In the genomic region with DNA sequence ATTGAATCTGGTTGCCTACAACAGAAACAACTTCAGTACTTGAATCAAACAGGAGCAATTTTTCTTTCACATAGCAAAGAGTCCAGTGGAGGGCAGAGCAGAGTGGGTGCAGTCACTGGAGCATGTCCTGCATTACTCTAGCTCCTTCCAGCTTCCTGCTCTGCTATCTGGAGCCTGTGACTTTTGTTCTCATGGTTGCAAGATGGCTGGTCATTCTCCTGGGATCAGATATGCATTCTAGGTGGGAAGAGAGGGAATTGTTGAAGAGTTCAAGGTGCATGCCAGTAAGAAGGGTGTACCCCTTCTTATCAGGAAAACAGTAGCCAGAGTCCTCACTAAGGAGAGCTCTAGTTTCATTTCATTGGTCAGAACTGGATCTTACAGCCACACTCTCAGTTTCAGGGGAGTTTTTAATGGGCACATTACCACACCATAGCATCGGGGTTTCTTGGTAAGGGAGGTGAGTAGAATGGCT, we compare ENCODE assay signal across 15 cellular contexts. TPM values are rescaled to one million over a fixed set of nuclear protein-coding genes. Genes with fewer than 3 reads are reported as not detected.
DNase-seq lines count a peak whose midpoint lies in the region; ATAC-seq and FAIRE-seq lines count a peak whose summit lies in the region.
"Had no signal": no experiment of that assay in that cellular context is flagged by ENCODE, and none has a peak within 500 bp of the region (broad histone marks: within the 10 kb centered on the region; RNA-seq: fewer than 3 reads in every experiment).

No MANE protein-coding gene starts in this region.

- no peak overlapping the region for H3K27ac Mint-ChIP-seq in activated T-cell treated with anti-CD3 and anti-CD28 coated beads, Interleukin-2, amount 50 U/mL, for 72 hours
- no peak overlapping the region for H3K27ac Mint-ChIP-seq in stimulated activated naive B cell treated with anti-CD40 and anti-IgM and Interleukin-4, amounts not matched to agents 10 μg/mL and 1 μg/mL and 100 μg/mL, for 72 hours
- H3K27ac Mint-ChIP-seq: activated B cell treated with CpG ODN at 0.5 μM for 24 hours had no signal

- ATAC-seq in activated T-cell treated with anti-CD3 and anti-CD28 coated beads, Interleukin-2, amount 50 U/mL, for 72 hours (replicated peaks in 1 of 2) = peak; percentile 62 to 74
- ATAC-seq in HG02678 (IDR thresholded peaks at IDR 0.05; ENCODE audit: unreplicated experiment) (peak; percentile 76), HG03521 (IDR thresholded peaks at IDR 0.05; ENCODE audit: unreplicated experiment) (no peak), GM19397 (IDR thresholded peaks at IDR 0.05; ENCODE audit: unreplicated experiment) (no peak)
- peak; percentile 50 to 63 for ATAC-seq in stimulated activated naive B cell treated with anti-CD40 and anti-IgM and Interleukin-4, amounts not matched to agents 10 μg/mL and 1 μg/mL and 100 μg/mL, for 72 hours (replicated peaks)
- ATAC-seq: pancreas had no signal

- H3K9me3 Mint-ChIP-seq in activated T-cell treated with anti-CD3 and anti-CD28 coated beads, Interleukin-2, amount 50 U/mL, for 72 hours = no peaks in the 10 kb centered on the region
- H3K9me3 Mint-ChIP-seq in stimulated activated naive B cell treated with anti-CD40 and anti-IgM and Interleukin-4, amounts not matched to agents 10 μg/mL and 1 μg/mL and 100 μg/mL, for 72 hours = no peaks in the 10 kb centered on the region
- H3K9me3 Mint-ChIP-seq: activated B cell treated with CpG ODN at 0.5 μM for 24 hours had no signal

- FAIRE-seq in RCC 7860 (lab: Jason Lieb, UNC) = no peak
- FAIRE-seq: pancreas had no signal

- H3K4me1 Mint-ChIP-seq in activated T-cell treated with anti-CD3 and anti-CD28 coated beads, Interleukin-2, amount 50 U/mL, for 72 hours (ENCODE audit: low read depth) = peaks cover 9% of the 10 kb centered on the region
- H3K4me1 Mint-ChIP-seq in stimulated activated naive B cell treated with anti-CD40 and anti-IgM and Interleukin-4, amounts not matched to agents 10 μg/mL and 1 μg/mL and 100 μg/mL, for 72 hours = peaks cover 5 to 7% of the 10 kb centered on the region in 2 donors

- H3K36me3 Mint-ChIP-seq in activated T-cell treated with anti-CD3 and anti-CD28 coated beads, Interleukin-2, amount 50 U/mL, for 72 hours (ENCODE audit: insufficient read depth in 2 of 2) = no peaks in the 10 kb centered on the region
- H3K36me3 Mint-ChIP-seq in stimulated activated naive B cell treated with anti-CD40 and anti-IgM and Interleukin-4, amounts not matched to agents 10 μg/mL and 1 μg/mL and 100 μg/mL, for 72 hours = peaks cover 35 to 45% of the 10 kb centered on the region in 2 donors

- H3K4me3 Mint-ChIP-seq in activated T-cell treated with anti-CD3 and anti-CD28 coated beads, Interleukin-2, amount 50 U/mL, for 72 hours = no peak overlapping the region
- H3K4me3 Mint-ChIP-seq in stimulated activated naive B cell treated with anti-CD40 and anti-IgM and Interleukin-4, amounts not matched to agents 10 μg/mL and 1 μg/mL and 100 μg/mL, for 72 hours = no peak overlapping the region
- H3K4me3 Mint-ChIP-seq: activated B cell treated with CpG ODN at 0.5 μM for 24 hours had no signal

- no peaks in the 10 kb centered on the region for H3K27me3 Mint-ChIP-seq in activated T-cell treated with anti-CD3 and anti-CD28 coated beads, Interleukin-2, amount 50 U/mL, for 72 hours (ENCODE audit: low read depth)
- no peaks in the 10 kb centered on the region for H3K27me3 Mint-ChIP-seq in stimulated activated naive B cell treated with anti-CD40 and anti-IgM and Interleukin-4, amounts not matched to agents 10 μg/mL and 1 μg/mL and 100 μg/mL, for 72 hours
- H3K27me3 Mint-ChIP-seq: activated B cell treated with CpG ODN at 0.5 μM for 24 hours had no signal

- no peak for DNase-seq in activated T-cell treated with anti-CD3 and anti-CD28 coated beads, Interleukin-2, amount 50 U/mL, for 72 hours
- no peak for DNase-seq in activated T-cell treated with anti-CD3 and anti-CD28 coated beads, Interleukin-2, amount 50 U/mL, for 48 hours
- DNase-seq in RCC 7860 (ENCODE audit: low spot score) (peak; percentile 27), NCI-H187 (lab: John Stamatoyannopoulos, UW) (no peak)
- DNase-seq in stimulated activated naive B cell treated with anti-CD40 and anti-IgM and Interleukin-4, amounts not matched to agents 10 μg/mL and 1 μg/mL and 100 μg/mL, for 72 hours = no peak
- DNase-seq: activated B cell treated with CpG ODN at 0.5 μM for 24 hours, activated gamma-delta T cell, caudate nucleus, EL, NCI-H226, pancreas, SIG-M5 had no signal

RNA-seq across cellular contexts. Expression of gene IFT43, which starts 8.0 kb away (rescaled TPM):
- total RNA-seq in activated T-cell treated with anti-CD3 and anti-CD28 coated beads, Interleukin-2, amount 50 U/mL, for 72 hours = 10 to 100 TPM; 10.4 to 12.2 TPM

RNA-seq across cellular contexts. Expression of gene TGFB3, which starts 11.8 kb away (rescaled TPM):
- total RNA-seq in activated T-cell treated with anti-CD3 and anti-CD28 coated beads, Interleukin-2, amount 50 U/mL, for 72 hours = 1 to 10 TPM; 5.5 to 9.3 TPM

Comparison
In these comparisons a context has a peak if more than half of its experiments do, and no peak if none do; other contexts are left out.
1. ATAC-seq: peak in activated T-cell treated with anti-CD3 and anti-CD28 coated beads, Interleukin-2, amount 50 U/mL, for 72 hours (2 of 2), HG02678 (single experiment) and stimulated activated naive B cell treated with anti-CD40 and anti-IgM and Interleukin-4, amounts not matched to agents 10 μg/mL and 1 μg/mL and 100 μg/mL, for 72 hours (2 of 2); none in HG03521 (single experiment) and GM19397 (single experiment).